21 cellular contexts compared by ENCODE assay signal in the genomic region with DNA sequence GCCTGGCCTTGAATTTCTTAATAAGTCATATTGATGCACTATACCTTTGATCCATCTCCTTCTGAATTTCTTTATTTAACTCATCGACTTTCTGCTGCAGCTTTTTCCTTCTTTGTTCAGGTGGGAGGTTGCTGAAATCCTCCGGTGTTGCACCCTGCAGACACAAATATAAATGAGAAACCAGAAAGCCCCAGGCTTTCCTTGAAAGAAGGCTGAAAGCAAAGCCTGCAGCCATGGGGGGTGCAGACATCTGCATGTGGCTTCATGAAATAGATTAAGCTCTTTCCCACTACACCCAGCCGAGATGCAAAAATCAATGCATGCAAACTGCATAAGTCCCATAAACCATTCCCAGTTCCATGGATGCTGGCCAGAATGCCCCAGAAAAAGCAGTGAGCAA.
A peak's percentile ranks its signal among the peaks of the same experiment; 100 is the strongest.
DNase-seq lines count a peak whose midpoint lies in the region; ATAC-seq and TF ChIP-seq lines count a peak whose summit lies in the region.
"Had no signal": no experiment of that assay in that cellular context is flagged by ENCODE, and none has a peak within 500 bp of the region (broad histone marks: within the 10 kb centered on the region; RNA-seq: fewer than 3 reads in every experiment).

No MANE protein-coding gene starts in this region.

- no peaks in the 10 kb centered on the region for H3K36me3 ChIP-seq in MM.1S (replicated peaks; ENCODE audit: insufficient read depth, low read length)

- no peak overlapping the region for H3K4me3 ChIP-seq in MM.1S (ENCODE audit: low read length)
- H3K4me3 ChIP-seq: hepatocyte, lower lobe of right lung had no signal

- H3K9ac ChIP-seq in MM.1S (ENCODE audit: low read length): peak overlapping the region; percentile 27

- no peaks in the 10 kb centered on the region for H3K27me3 ChIP-seq in MM.1S (replicated peaks; ENCODE audit: insufficient read depth, low read length)
- H3K27me3 ChIP-seq: hepatocyte had no signal

- peaks cover 20% of the 10 kb centered on the region for H3K4me1 ChIP-seq in MM.1S (ENCODE audit: low read length)
- H3K4me1 ChIP-seq: lower lobe of right lung had no signal

- TF ChIP-seq CTCF in MM.1S (IDR thresholded peaks at IDR 0.05; ENCODE audit: low read length) (no peak), nephron progenitor cell (IDR thresholded peaks at IDR 0.05) (no peak)

- H3K79me2 ChIP-seq in MM.1S (ENCODE audit: low read length): no peaks in the 10 kb centered on the region
- H3K79me2 ChIP-seq: hepatocyte had no signal

- peak overlapping the region; percentile 83 for H3K27ac ChIP-seq in MM.1S (ENCODE audit: low read length)
- H3K27ac ChIP-seq: 22Rv1, hepatocyte, lower lobe of right lung had no signal

- no peak overlapping the region for H2AFZ ChIP-seq in MM.1S (ENCODE audit: low read length)
- H2AFZ ChIP-seq: hepatocyte had no signal

- no peaks in the 10 kb centered on the region for H4K20me1 ChIP-seq in MM.1S (ENCODE audit: insufficient read depth, low read length)

- no peak overlapping the region for H3K4me3 Mint-ChIP-seq in T-helper 2 cell treated with Interferon-gamma antibody and Interleukin-4, amounts not matched to agents 5 μg/mL and 100 μg/mL, for 36 hours
- H3K4me3 Mint-ChIP-seq in activated naive CD8-positive, alpha-beta T cell treated with anti-CD3 and anti-CD28 coated beads for 36 hours: no peak overlapping the region
- no peak overlapping the region for H3K4me3 Mint-ChIP-seq in nephron progenitor cell
- H3K4me3 Mint-ChIP-seq: endodermal cell had no signal

- no peaks in the 10 kb centered on the region for H3K27me3 Mint-ChIP-seq in T-helper 2 cell treated with Interferon-gamma antibody and Interleukin-4, amounts not matched to agents 5 μg/mL and 100 μg/mL, for 36 hours (ENCODE audit: low read depth)
- H3K27me3 Mint-ChIP-seq in activated naive CD8-positive, alpha-beta T cell treated with anti-CD3 and anti-CD28 coated beads for 36 hours: no peaks in the 10 kb centered on the region
- no peaks in the 10 kb centered on the region for H3K27me3 Mint-ChIP-seq in nephron progenitor cell (ENCODE audit: low read depth, poor library complexity)

- no peak for DNase-seq in T-helper 2 cell treated with Interferon-gamma antibody and Interleukin-4, amounts not matched to agents 5 μg/mL and 100 μg/mL, for 36 hours (ENCODE audit: low spot score)
- DNase-seq in T-helper 2 cell (no peak), MM.1S (peak; percentile 68), nephron progenitor cell (no peak), ACHN (no peak), hypothalamus (lab: John Stamatoyannopoulos, UW) (no peak)
- no peak for DNase-seq in activated naive CD8-positive, alpha-beta T cell treated with anti-CD3 and anti-CD28 coated beads for 36 hours
- DNase-seq: activated naive CD4-positive, alpha-beta T cell treated with anti-CD3 and anti-CD28 coated beads, Interleukin-2, amount 50 U/mL, for 16 hours; COR-L47; DMS79 treated with DMSO at 0.1 percent for 48 hours; endodermal cell; lower lobe of right lung; NCI-H1436 treated with DMSO at 0.1 percent for 48 hours; NCI-H69; small intestine; stimulated activated CD4-positive, alpha-beta T cell treated with anti-CD3 and anti-CD28 coated beads, Interleukin-2, amount 100 ng/mL, for 48 hours; trophoblast cell had no signal

- H3K36me3 Mint-ChIP-seq in T-helper 2 cell treated with Interferon-gamma antibody and Interleukin-4, amounts not matched to agents 5 μg/mL and 100 μg/mL, for 36 hours (ENCODE audit: low read depth): peaks cover 60% of the 10 kb centered on the region
- peaks cover 49% of the 10 kb centered on the region for H3K36me3 Mint-ChIP-seq in activated naive CD8-positive, alpha-beta T cell treated with anti-CD3 and anti-CD28 coated beads for 36 hours
- H3K36me3 Mint-ChIP-seq in nephron progenitor cell (ENCODE audit: low read depth): peaks cover 56% of the 10 kb centered on the region

- in situ Hi-C loops in ACHN (cut with HindIII; ENCODE audit: low pct_ligation_motif_present, low pct_unique_long_range_greater_than_20kb, low sequenced_read_pairs): no loop called here

- no peaks in the 10 kb centered on the region for H3K9me3 ChIP-seq in MM.1S (replicated peaks; ENCODE audit: insufficient read depth, low read length)
- H3K9me3 ChIP-seq: lower lobe of right lung had no signal

- peaks cover 7% of the 10 kb centered on the region for H3F3A ChIP-seq in MM.1S (ENCODE audit: insufficient read depth, low read length)

- H3K27ac Mint-ChIP-seq in T-helper 2 cell treated with Interferon-gamma antibody and Interleukin-4, amounts not matched to agents 5 μg/mL and 100 μg/mL, for 36 hours: peak overlapping the region; percentile 61
- peak overlapping the region; percentile 70 for H3K27ac Mint-ChIP-seq in activated naive CD8-positive, alpha-beta T cell treated with anti-CD3 and anti-CD28 coated beads for 36 hours
- peak overlapping the region; percentile 75 for H3K27ac Mint-ChIP-seq in nephron progenitor cell
- H3K27ac Mint-ChIP-seq: endodermal cell had no signal

- no peaks in the 10 kb centered on the region for H3K9me2 ChIP-seq in MM.1S (replicated peaks; ENCODE audit: insufficient read depth, low read length)

- no peaks in the 10 kb centered on the region for H3K9me3 Mint-ChIP-seq in T-helper 2 cell treated with Interferon-gamma antibody and Interleukin-4, amounts not matched to agents 5 μg/mL and 100 μg/mL, for 36 hours
- H3K9me3 Mint-ChIP-seq in activated naive CD8-positive, alpha-beta T cell treated with anti-CD3 and anti-CD28 coated beads for 36 hours: no peaks in the 10 kb centered on the region
- H3K9me3 Mint-ChIP-seq in nephron progenitor cell: peaks cover 10% of the 10 kb centered on the region

- H3K4me2 ChIP-seq in MM.1S (ENCODE audit: low read depth, low read length): peak overlapping the region; percentile 64
- H3K4me2 ChIP-seq: hepatocyte had no signal

- no peak for ATAC-seq in GM18909 (IDR thresholded peaks at IDR 0.05; ENCODE audit: poor library complexity, unreplicated experiment)
- ATAC-seq: lower lobe of right lung, SK-N-SH treated with all-trans-retinoic acid at 6 μM for 48 hours had no signal

- peaks cover 22% of the 10 kb centered on the region for H3K4me1 Mint-ChIP-seq in T-helper 2 cell treated with Interferon-gamma antibody and Interleukin-4, amounts not matched to agents 5 μg/mL and 100 μg/mL, for 36 hours (ENCODE audit: low read depth)
- H3K4me1 Mint-ChIP-seq in activated naive CD8-positive, alpha-beta T cell treated with anti-CD3 and anti-CD28 coated beads for 36 hours: peaks cover 20% of the 10 kb centered on the region
- no peaks in the 10 kb centered on the region for H3K4me1 Mint-ChIP-seq in nephron progenitor cell
- H3K4me1 Mint-ChIP-seq: endodermal cell had no signal
